Comparison of ENCODE assay signal across 11 cellular contexts in the genomic region with DNA sequence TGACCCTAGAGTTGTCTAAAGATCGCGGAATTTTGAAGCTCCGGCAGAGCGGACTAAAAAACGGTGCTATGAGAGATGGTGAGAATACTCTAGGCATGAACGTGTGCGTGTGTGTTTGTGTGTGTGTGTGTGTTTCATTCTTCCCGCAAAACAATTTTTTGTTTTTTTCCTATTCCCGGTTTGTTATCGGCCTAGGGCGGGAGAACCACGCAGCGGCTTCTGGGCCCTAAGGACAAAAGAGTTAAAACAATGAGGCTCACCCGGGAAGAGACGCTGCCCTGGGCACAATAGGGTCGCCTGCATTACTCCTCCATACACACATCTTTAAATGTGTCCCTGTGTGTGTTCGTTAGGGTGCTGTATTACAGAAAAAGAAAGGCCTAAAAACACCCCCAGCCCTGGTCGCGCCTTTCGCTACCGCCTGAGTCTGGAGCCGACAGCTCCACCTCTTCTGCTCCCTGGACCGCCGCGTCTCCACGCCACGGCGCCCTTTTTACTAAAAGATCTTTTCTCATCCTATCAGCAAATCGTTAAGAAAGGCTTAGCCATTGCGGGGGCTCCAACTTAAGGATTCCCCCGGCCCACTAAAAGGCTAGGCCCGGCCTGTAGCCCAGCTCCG. TPM values are rescaled to one million over a fixed set of nuclear protein-coding genes. Genes with fewer than 3 reads are reported as not detected.
DNase-seq lines count a peak whose midpoint lies in the region; TF ChIP-seq lines count a peak whose summit lies in the region.
"Had no signal": no experiment of that assay in that cellular context is flagged by ENCODE, and none has a peak within 500 bp of the region (broad histone marks: within the 10 kb centered on the region; RNA-seq: fewer than 3 reads in every experiment).

No MANE protein-coding gene starts in this region.

- intact Hi-C loops in activated CD4-positive, alpha-beta memory T cell treated with anti-CD3 and anti-CD28 coated beads for 36 hours (cut with micrococcal nuclease), result loop anchor here (2.0 kb wide), 1 partner anchor 16 kb away; no protein-coding TSS in a partner anchor
- intact Hi-C loops in activated T-helper 1 cell treated with anti-CD3 and anti-CD28 coated beads, Interleukin-12 subunit alpha, Interleukin-12 subunit beta, Interleukin-2, Interleukin-4 antibody, amounts not matched to agents 30 ng/mL and 10 ng/mL and 1 ng/mL, durations not matched to agents 14 hours and 24 hours and 36 hours (cut with micrococcal nuclease), result loop anchor here (1.0 kb wide), 1 partner anchor 21 kb away; no protein-coding TSS in a partner anchor
- intact Hi-C loops in OCI-LY7 (cut with micrococcal nuclease; ENCODE audit: unreplicated experiment), result no loop called here

- H3K79me2 ChIP-seq in smooth muscle cell (ENCODE audit: low read depth) (peaks cover 8% of the 10 kb centered on the region), OCI-LY7 (ENCODE audit: insufficient read depth, low read depth, low read length) (no peaks in the 10 kb centered on the region)

- H3K27me3 Mint-ChIP-seq in activated CD4-positive, alpha-beta memory T cell treated with anti-CD3 and anti-CD28 coated beads, Interleukin-2, amount 10 ng/mL, durations not matched to agents 7 days and 5 days, result peaks cover 88% of the 10 kb centered on the region
- peaks cover 83% of the 10 kb centered on the region for H3K27me3 Mint-ChIP-seq in activated CD4-positive, alpha-beta memory T cell treated with anti-CD3 and anti-CD28 coated beads for 36 hours
- peaks cover 90% of the 10 kb centered on the region for H3K27me3 Mint-ChIP-seq in activated T-helper 1 cell treated with anti-CD3 and anti-CD28 coated beads, Interleukin-12 subunit alpha, Interleukin-12 subunit beta, Interleukin-2, Interleukin-4 antibody, amounts not matched to agents 30 ng/mL and 10 ng/mL and 1 ng/mL, durations not matched to agents 14 hours and 24 hours and 36 hours (ENCODE audit: insufficient read depth)

- H3K9ac ChIP-seq in smooth muscle cell (ENCODE audit: low read depth), result no peak overlapping the region

- peaks cover 3% of the 10 kb centered on the region for H3K9me3 Mint-ChIP-seq in activated CD4-positive, alpha-beta memory T cell treated with anti-CD3 and anti-CD28 coated beads, Interleukin-2, amount 10 ng/mL, durations not matched to agents 7 days and 5 days
- H3K9me3 Mint-ChIP-seq in activated CD4-positive, alpha-beta memory T cell treated with anti-CD3 and anti-CD28 coated beads for 36 hours, result peaks cover 3% of the 10 kb centered on the region
- H3K9me3 Mint-ChIP-seq in activated T-helper 1 cell treated with anti-CD3 and anti-CD28 coated beads, Interleukin-12 subunit alpha, Interleukin-12 subunit beta, Interleukin-2, Interleukin-4 antibody, amounts not matched to agents 30 ng/mL and 10 ng/mL and 1 ng/mL, durations not matched to agents 14 hours and 24 hours and 36 hours, result peaks cover 28% of the 10 kb centered on the region

- CTCF ChIA-PET in activated CD4-positive, alpha-beta memory T cell treated with anti-CD3 and anti-CD28 coated beads, Interleukin-2, amount 10 ng/mL, durations not matched to agents 7 days and 5 days (lab: Charles Lee), result interaction anchor here (1.7 kb wide), 1 partner anchor 23 kb away, joined by 5 read pairs; no protein-coding TSS in a partner anchor
- CTCF ChIA-PET in activated CD4-positive, alpha-beta memory T cell treated with anti-CD3 and anti-CD28 coated beads for 36 hours (lab: Charles Lee), result no interaction called here
- CTCF ChIA-PET in OCI-LY7 (lab: Charles Lee; ENCODE audit: unreplicated experiment), result no interaction called here

- H3K4me3 ChIP-seq in smooth muscle cell, result no peak overlapping the region
- no peak overlapping the region for H3K4me3 ChIP-seq in OCI-LY7 (ENCODE audit: low read depth, low read length, poor library complexity, severe bottlenecking)
- H3K4me3 ChIP-seq: prostate gland had no signal

- peak overlapping the region; percentile 8 for H3K4me3 Mint-ChIP-seq in activated CD4-positive, alpha-beta memory T cell treated with anti-CD3 and anti-CD28 coated beads, Interleukin-2, amount 10 ng/mL, durations not matched to agents 7 days and 5 days
- no peak overlapping the region for H3K4me3 Mint-ChIP-seq in activated CD4-positive, alpha-beta memory T cell treated with anti-CD3 and anti-CD28 coated beads for 36 hours
- peak overlapping the region; percentile 5 for H3K4me3 Mint-ChIP-seq in activated T-helper 1 cell treated with anti-CD3 and anti-CD28 coated beads, Interleukin-12 subunit alpha, Interleukin-12 subunit beta, Interleukin-2, Interleukin-4 antibody, amounts not matched to agents 30 ng/mL and 10 ng/mL and 1 ng/mL, durations not matched to agents 14 hours and 24 hours and 36 hours

- peak overlapping the region; percentile 75 for H3K4me2 ChIP-seq in smooth muscle cell
- H3K4me2 ChIP-seq in OCI-LY7 (ENCODE audit: low read length), result no peak overlapping the region

- H3F3A ChIP-seq in smooth muscle cell (ENCODE audit: low read depth), result no peaks in the 10 kb centered on the region

- H4K20me1 ChIP-seq in smooth muscle cell (ENCODE audit: low read depth) (no peaks in the 10 kb centered on the region), OCI-LY7 (ENCODE audit: insufficient read depth, low read length) (no peaks in the 10 kb centered on the region)

- TF ChIP-seq CTCF in smooth muscle cell (IDR thresholded peaks at IDR 0.05; ENCODE audit: borderline replicate concordance, insufficient read depth, poor library complexity, severe bottlenecking) (no peak), OCI-LY7 (conservative IDR thresholded peaks at IDR 0.05; ENCODE audit: low read length) (no peak)

- H3K4me1 ChIP-seq in smooth muscle cell (ENCODE audit: low read depth) (peaks cover 6% of the 10 kb centered on the region), OCI-LY7 (ENCODE audit: insufficient read depth, low read length, poor library complexity, severe bottlenecking) (no peaks in the 10 kb centered on the region)
- H3K4me1 ChIP-seq: prostate gland had no signal

- H3K9me2 ChIP-seq in OCI-LY7 (ENCODE audit: insufficient read depth, low read length), result no peaks in the 10 kb centered on the region

- H3K27ac Mint-ChIP-seq in activated CD4-positive, alpha-beta memory T cell treated with anti-CD3 and anti-CD28 coated beads, Interleukin-2, amount 10 ng/mL, durations not matched to agents 7 days and 5 days, result no peak overlapping the region
- H3K27ac Mint-ChIP-seq in activated CD4-positive, alpha-beta memory T cell treated with anti-CD3 and anti-CD28 coated beads for 36 hours, result no peak overlapping the region
- H3K27ac Mint-ChIP-seq in activated T-helper 1 cell treated with anti-CD3 and anti-CD28 coated beads, Interleukin-12 subunit alpha, Interleukin-12 subunit beta, Interleukin-2, Interleukin-4 antibody, amounts not matched to agents 30 ng/mL and 10 ng/mL and 1 ng/mL, durations not matched to agents 14 hours and 24 hours and 36 hours, result no peak overlapping the region

- 47% methylated on average over 33 of the region's 33 CpGs for WGBS in smooth muscle cell (ENCODE audit: low lambda C conversion rate)

- POLR2A ChIA-PET in activated CD4-positive, alpha-beta memory T cell treated with anti-CD3 and anti-CD28 coated beads, Interleukin-2, amount 10 ng/mL, durations not matched to agents 7 days and 5 days (lab: Charles Lee), result no interaction called here
- POLR2A ChIA-PET in activated CD4-positive, alpha-beta memory T cell treated with anti-CD3 and anti-CD28 coated beads for 36 hours (lab: Charles Lee), result no interaction called here
- POLR2A ChIA-PET in OCI-LY7 (lab: Charles Lee), result no interaction called here

- no peak for DNase-seq in activated CD4-positive, alpha-beta memory T cell treated with anti-CD3 and anti-CD28 coated beads, Interleukin-2, amount 10 ng/mL, durations not matched to agents 7 days and 5 days
- DNase-seq in activated CD4-positive, alpha-beta memory T cell treated with anti-CD3 and anti-CD28 coated beads for 36 hours, result no peak
- DNase-seq in activated T-helper 1 cell treated with anti-CD3 and anti-CD28 coated beads, Interleukin-12 subunit alpha, Interleukin-12 subunit beta, Interleukin-2, Interleukin-4 antibody, amounts not matched to agents 30 ng/mL and 10 ng/mL and 1 ng/mL, durations not matched to agents 14 hours and 24 hours and 36 hours (ENCODE audit: low spot score), result no peak
- peak; percentile 11 for DNase-seq in iPS-NIHi11 (ENCODE audit: low spot score)
- DNase-seq in smooth muscle cell (lab: John Stamatoyannopoulos, UW; ENCODE audit: unreplicated experiment), result no peak
- no peak for DNase-seq in OCI-LY7 (ENCODE audit: low spot score)
- no peak for DNase-seq in DMS79 (lab: John Stamatoyannopoulos, UW)
- DNase-seq in SW 1271 (lab: John Stamatoyannopoulos, UW), result no peak
- DNase-seq: activated CD4-positive, alpha-beta T cell treated with anti-CD3 and anti-CD28 coated beads for 4 hours; NCI-H1048 had no signal

- no TSS peak for BruUV-seq in OCI-LY7 (replicated peaks; lab: Mats Ljungman, UMichigan)

- H2AFZ ChIP-seq in smooth muscle cell (ENCODE audit: low read depth) (no peak overlapping the region), OCI-LY7 (ENCODE audit: low read length) (no peak overlapping the region)

- H3K9me3 ChIP-seq in smooth muscle cell (replicated peaks; ENCODE audit: low read depth) (no peaks in the 10 kb centered on the region), OCI-LY7 (ENCODE audit: low read length) (no peaks in the 10 kb centered on the region)
- H3K9me3 ChIP-seq: prostate gland had no signal

- no peaks in the 10 kb centered on the region for H3K36me3 ChIP-seq in smooth muscle cell (ENCODE audit: low read depth)
- H3K36me3 ChIP-seq in OCI-LY7 (ENCODE audit: insufficient read depth, low read length), result no peaks in the 10 kb centered on the region
- H3K36me3 ChIP-seq: prostate gland had no signal

- H3K4me1 Mint-ChIP-seq in activated CD4-positive, alpha-beta memory T cell treated with anti-CD3 and anti-CD28 coated beads, Interleukin-2, amount 10 ng/mL, durations not matched to agents 7 days and 5 days, result peaks cover 10% of the 10 kb centered on the region
- peaks cover 23% of the 10 kb centered on the region for H3K4me1 Mint-ChIP-seq in activated CD4-positive, alpha-beta memory T cell treated with anti-CD3 and anti-CD28 coated beads for 36 hours (ENCODE audit: low read depth)
- peaks cover 6% of the 10 kb centered on the region for H3K4me1 Mint-ChIP-seq in activated T-helper 1 cell treated with anti-CD3 and anti-CD28 coated beads, Interleukin-12 subunit alpha, Interleukin-12 subunit beta, Interleukin-2, Interleukin-4 antibody, amounts not matched to agents 30 ng/mL and 10 ng/mL and 1 ng/mL, durations not matched to agents 14 hours and 24 hours and 36 hours (ENCODE audit: low read depth)

- H3K27me3 ChIP-seq in smooth muscle cell (ENCODE audit: low read depth), result peaks cover 100% of the 10 kb centered on the region

- H3K27ac ChIP-seq in smooth muscle cell (ENCODE audit: low read depth) (no peak overlapping the region), OCI-LY7 (ENCODE audit: low read depth, low read length, poor library complexity, severe bottlenecking) (no peak overlapping the region)
- H3K27ac ChIP-seq: prostate gland had no signal

- peaks cover 35% of the 10 kb centered on the region for H3K36me3 Mint-ChIP-seq in activated CD4-positive, alpha-beta memory T cell treated with anti-CD3 and anti-CD28 coated beads, Interleukin-2, amount 10 ng/mL, durations not matched to agents 7 days and 5 days (ENCODE audit: low read depth)
- H3K36me3 Mint-ChIP-seq in activated CD4-positive, alpha-beta memory T cell treated with anti-CD3 and anti-CD28 coated beads for 36 hours, result peaks cover 32% of the 10 kb centered on the region
- peaks cover 3% of the 10 kb centered on the region for H3K36me3 Mint-ChIP-seq in activated T-helper 1 cell treated with anti-CD3 and anti-CD28 coated beads, Interleukin-12 subunit alpha, Interleukin-12 subunit beta, Interleukin-2, Interleukin-4 antibody, amounts not matched to agents 30 ng/mL and 10 ng/mL and 1 ng/mL, durations not matched to agents 14 hours and 24 hours and 36 hours (ENCODE audit: low read depth)

RNA-seq across cellular contexts. Expression of gene TBX15, which starts 3.0 kb away (rescaled TPM):
- not detected for total RNA-seq in activated CD4-positive, alpha-beta memory T cell treated with anti-CD3 and anti-CD28 coated beads, Interleukin-2, amount 10 ng/mL, durations not matched to agents 7 days and 5 days
- total RNA-seq in activated CD4-positive, alpha-beta memory T cell treated with anti-CD3 and anti-CD28 coated beads for 36 hours, result not detected
- not detected in 2 replicates for total RNA-seq in activated T-helper 1 cell treated with anti-CD3 and anti-CD28 coated beads, Interleukin-12 subunit alpha, Interleukin-12 subunit beta, Interleukin-2, Interleukin-4 antibody, amounts not matched to agents 30 ng/mL and 10 ng/mL and 1 ng/mL, durations not matched to agents 14 hours and 24 hours and 36 hours
- 3.5 and 7.4 TPM in 2 replicates for total RNA-seq in smooth muscle cell
- polyA plus RNA-seq in smooth muscle cell, result 2.1 and 2.7 TPM in 2 replicates
- 0.22 TPM in 1 of 2 replicates, not detected in the other for total RNA-seq in OCI-LY7 (2014; rRNA removed; shearing (Covaris generic))
- total RNA-seq in OCI-LY7 (2022), result not detected in 2 replicates
